1 cellular context compared by ENCODE assay signal in the genomic region with DNA sequence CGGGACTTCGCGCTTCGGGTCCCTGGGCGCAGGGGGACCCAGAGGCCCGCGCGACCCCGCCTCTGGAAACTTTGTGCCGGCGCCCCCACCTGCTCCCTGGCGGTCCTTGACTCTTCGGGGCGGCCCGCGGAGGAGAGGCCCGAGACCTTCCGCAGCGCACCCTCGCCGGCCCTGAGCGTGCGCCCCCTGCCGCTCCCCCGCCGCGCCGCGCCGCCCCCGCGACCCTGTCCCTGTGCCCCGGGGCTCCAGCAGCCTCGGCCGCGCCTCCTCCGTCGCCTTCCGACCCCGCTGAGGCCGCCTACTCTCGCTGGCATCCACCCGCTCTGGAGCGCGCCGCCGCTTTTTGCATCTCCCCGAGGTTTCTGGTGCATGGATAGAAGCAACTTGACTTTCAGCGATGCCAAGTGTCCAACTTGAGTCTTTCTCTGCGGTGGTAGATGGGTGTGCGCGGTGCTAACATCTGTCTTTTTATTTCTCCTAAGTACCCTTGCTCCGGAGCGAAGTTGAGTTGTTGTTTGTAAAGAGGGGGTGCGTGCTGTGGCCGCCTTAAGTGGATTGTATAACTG.
TF ChIP-seq lines count a peak whose summit lies in the region.

No MANE protein-coding gene starts in this region.

TF ChIP-seq in HEK293, 187 proteins besides CTCF, POLR2A, EP300 and RAD21 (continued from another document):
- TF ChIP-seq, protein P1, sequence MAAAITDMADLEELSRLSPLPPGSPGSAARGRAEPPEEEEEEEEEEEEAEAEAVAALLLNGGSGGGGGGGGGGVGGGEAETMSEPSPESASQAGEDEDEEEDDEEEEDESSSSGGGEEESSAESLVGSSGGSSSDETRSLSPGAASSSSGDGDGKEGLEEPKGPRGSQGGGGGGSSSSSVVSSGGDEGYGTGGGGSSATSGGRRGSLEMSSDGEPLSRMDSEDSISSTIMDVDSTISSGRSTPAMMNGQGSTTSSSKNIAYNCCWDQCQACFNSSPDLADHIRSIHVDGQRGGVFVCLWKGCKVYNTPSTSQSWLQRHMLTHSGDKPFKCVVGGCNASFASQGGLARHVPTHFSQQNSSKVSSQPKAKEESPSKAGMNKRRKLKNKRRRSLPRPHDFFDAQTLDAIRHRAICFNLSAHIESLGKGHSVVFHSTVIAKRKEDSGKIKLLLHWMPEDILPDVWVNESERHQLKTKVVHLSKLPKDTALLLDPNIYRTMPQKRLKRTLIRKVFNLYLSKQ (tag by site-specific recombination; IDR thresholded peaks at IDR 0.05; ENCODE audit: borderline replicate concordance), result no peak
- TF ChIP-seq ZNF433 (tag by site-specific recombination; IDR thresholded peaks at IDR 0.05; ENCODE audit: low read depth), result no peak
- no peak for TF ChIP-seq TRIM28 (IDR thresholded peaks at IDR 0.05; ENCODE audit: borderline replicate concordance, low read length)
- peak; percentile 93 for TF ChIP-seq ZFHX2 (tag by site-specific recombination; conservative IDR thresholded peaks at IDR 0.05)
- no peak for TF ChIP-seq KLF9 (tag by site-specific recombination; IDR thresholded peaks at IDR 0.05; ENCODE audit: low read depth)
- TF ChIP-seq, protein P2, sequence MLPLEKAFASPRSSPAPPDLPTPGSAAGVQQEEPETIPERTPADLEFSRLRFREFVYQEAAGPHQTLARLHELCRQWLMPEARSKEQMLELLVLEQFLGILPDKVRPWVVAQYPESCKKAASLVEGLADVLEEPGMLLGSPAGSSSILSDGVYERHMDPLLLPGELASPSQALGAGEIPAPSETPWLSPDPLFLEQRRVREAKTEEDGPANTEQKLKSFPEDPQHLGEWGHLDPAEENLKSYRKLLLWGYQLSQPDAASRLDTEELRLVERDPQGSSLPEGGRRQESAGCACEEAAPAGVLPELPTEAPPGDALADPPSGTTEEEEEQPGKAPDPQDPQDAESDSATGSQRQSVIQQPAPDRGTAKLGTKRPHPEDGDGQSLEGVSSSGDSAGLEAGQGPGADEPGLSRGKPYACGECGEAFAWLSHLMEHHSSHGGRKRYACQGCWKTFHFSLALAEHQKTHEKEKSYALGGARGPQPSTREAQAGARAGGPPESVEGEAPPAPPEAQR (tag by site-specific recombination; IDR thresholded peaks at IDR 0.05), result no peak
- TF ChIP-seq, protein P3, sequence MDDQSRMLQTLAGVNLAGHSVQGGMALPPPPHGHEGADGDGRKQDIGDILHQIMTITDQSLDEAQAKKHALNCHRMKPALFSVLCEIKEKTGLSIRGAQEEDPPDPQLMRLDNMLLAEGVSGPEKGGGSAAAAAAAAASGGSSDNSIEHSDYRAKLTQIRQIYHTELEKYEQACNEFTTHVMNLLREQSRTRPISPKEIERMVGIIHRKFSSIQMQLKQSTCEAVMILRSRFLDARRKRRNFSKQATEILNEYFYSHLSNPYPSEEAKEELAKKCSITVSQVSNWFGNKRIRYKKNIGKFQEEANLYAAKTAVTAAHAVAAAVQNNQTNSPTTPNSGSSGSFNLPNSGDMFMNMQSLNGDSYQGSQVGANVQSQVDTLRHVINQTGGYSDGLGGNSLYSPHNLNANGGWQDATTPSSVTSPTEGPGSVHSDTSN (CRISPR knock-in tag; IDR thresholded peaks at IDR 0.05), result 0 out of 2 replicates have a peak, but pooled peaks have one; percentile 13
- no peak for TF ChIP-seq TCF7L2 (IDR thresholded peaks at IDR 0.05; ENCODE audit: borderline replicate concordance, low read depth, low read length)
- TF ChIP-seq, protein P4, sequence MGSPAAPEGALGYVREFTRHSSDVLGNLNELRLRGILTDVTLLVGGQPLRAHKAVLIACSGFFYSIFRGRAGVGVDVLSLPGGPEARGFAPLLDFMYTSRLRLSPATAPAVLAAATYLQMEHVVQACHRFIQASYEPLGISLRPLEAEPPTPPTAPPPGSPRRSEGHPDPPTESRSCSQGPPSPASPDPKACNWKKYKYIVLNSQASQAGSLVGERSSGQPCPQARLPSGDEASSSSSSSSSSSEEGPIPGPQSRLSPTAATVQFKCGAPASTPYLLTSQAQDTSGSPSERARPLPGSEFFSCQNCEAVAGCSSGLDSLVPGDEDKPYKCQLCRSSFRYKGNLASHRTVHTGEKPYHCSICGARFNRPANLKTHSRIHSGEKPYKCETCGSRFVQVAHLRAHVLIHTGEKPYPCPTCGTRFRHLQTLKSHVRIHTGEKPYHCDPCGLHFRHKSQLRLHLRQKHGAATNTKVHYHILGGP (tag by site-specific recombination; IDR thresholded peaks at IDR 0.05), result no peak
- no peak for TF ChIP-seq ZNF132 (tag by site-specific recombination; IDR thresholded peaks at IDR 0.05; ENCODE audit: borderline replicate concordance)
- no peak for TF ChIP-seq IKZF3 (tag by site-specific recombination; IDR thresholded peaks at IDR 0.05)
- no peak for TF ChIP-seq ZNF169 (tag by site-specific recombination; IDR thresholded peaks at IDR 0.05)
- TF ChIP-seq BCL11A (tag by site-specific recombination; IDR thresholded peaks at IDR 0.05; ENCODE audit: low read depth), result no peak
- no peak for TF ChIP-seq ZNF544 (tag by site-specific recombination; IDR thresholded peaks at IDR 0.05)
- no peak for TF ChIP-seq ZNF530 (tag by site-specific recombination; IDR thresholded peaks at IDR 0.05; ENCODE audit: low read depth)
- TF ChIP-seq ZNF555 (tag by site-specific recombination; conservative IDR thresholded peaks at IDR 0.05), result no peak
- no peak for TF ChIP-seq ZNF292 (tag by site-specific recombination; IDR thresholded peaks at IDR 0.05; ENCODE audit: borderline replicate concordance, low read depth)
- no peak for TF ChIP-seq ZBTB48 (tag by site-specific recombination; IDR thresholded peaks at IDR 0.05)
- TF ChIP-seq ZNF24 (tag by site-specific recombination; IDR thresholded peaks at IDR 0.05), result no peak
- 0 out of 2 replicates have a peak, but pooled peaks have one; percentile 13 for TF ChIP-seq ZBTB20 (tag by site-specific recombination; IDR thresholded peaks at IDR 0.05)
- no peak for TF ChIP-seq ZNF133 (tag by site-specific recombination; IDR thresholded peaks at IDR 0.05)
- TF ChIP-seq, protein P5, sequence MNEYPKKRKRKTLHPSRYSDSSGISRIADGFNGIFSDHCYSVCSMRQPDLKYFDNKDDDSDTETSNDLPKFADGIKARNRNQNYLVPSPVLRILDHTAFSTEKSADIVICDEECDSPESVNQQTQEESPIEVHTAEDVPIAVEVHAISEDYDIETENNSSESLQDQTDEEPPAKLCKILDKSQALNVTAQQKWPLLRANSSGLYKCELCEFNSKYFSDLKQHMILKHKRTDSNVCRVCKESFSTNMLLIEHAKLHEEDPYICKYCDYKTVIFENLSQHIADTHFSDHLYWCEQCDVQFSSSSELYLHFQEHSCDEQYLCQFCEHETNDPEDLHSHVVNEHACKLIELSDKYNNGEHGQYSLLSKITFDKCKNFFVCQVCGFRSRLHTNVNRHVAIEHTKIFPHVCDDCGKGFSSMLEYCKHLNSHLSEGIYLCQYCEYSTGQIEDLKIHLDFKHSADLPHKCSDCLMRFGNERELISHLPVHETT (tag by site-specific recombination; IDR thresholded peaks at IDR 0.05), result no peak
- TF ChIP-seq ZNF624 (tag by site-specific recombination; IDR thresholded peaks at IDR 0.05), result no peak
- no peak for TF ChIP-seq SP3 (tag by site-specific recombination; IDR thresholded peaks at IDR 0.05)
- TF ChIP-seq ZNF2 (tag by site-specific recombination; IDR thresholded peaks at IDR 0.05), result 0 out of 2 replicates have a peak, but pooled peaks have one; percentile 32
- peak; percentile 73 for TF ChIP-seq ZNF600 (tag by site-specific recombination; IDR thresholded peaks at IDR 0.05)
- TF ChIP-seq ZNF701 (tag by site-specific recombination; IDR thresholded peaks at IDR 0.05), result no peak
- TF ChIP-seq, protein P6, sequence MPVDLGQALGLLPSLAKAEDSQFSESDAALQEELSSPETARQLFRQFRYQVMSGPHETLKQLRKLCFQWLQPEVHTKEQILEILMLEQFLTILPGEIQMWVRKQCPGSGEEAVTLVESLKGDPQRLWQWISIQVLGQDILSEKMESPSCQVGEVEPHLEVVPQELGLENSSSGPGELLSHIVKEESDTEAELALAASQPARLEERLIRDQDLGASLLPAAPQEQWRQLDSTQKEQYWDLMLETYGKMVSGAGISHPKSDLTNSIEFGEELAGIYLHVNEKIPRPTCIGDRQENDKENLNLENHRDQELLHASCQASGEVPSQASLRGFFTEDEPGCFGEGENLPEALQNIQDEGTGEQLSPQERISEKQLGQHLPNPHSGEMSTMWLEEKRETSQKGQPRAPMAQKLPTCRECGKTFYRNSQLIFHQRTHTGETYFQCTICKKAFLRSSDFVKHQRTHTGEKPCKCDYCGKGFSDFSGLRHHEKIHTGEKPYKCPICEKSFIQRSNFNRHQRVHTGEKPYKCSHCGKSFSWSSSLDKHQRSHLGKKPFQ (tag by site-specific recombination; IDR thresholded peaks at IDR 0.05), result no peak
- TF ChIP-seq, protein P7, sequence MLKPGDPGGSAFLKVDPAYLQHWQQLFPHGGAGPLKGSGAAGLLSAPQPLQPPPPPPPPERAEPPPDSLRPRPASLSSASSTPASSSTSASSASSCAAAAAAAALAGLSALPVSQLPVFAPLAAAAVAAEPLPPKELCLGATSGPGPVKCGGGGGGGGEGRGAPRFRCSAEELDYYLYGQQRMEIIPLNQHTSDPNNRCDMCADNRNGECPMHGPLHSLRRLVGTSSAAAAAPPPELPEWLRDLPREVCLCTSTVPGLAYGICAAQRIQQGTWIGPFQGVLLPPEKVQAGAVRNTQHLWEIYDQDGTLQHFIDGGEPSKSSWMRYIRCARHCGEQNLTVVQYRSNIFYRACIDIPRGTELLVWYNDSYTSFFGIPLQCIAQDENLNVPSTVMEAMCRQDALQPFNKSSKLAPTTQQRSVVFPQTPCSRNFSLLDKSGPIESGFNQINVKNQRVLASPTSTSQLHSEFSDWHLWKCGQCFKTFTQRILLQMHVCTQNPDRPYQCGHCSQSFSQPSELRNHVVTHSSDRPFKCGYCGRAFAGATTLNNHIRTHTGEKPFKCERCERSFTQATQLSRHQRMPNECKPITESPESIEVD (tag by site-specific recombination; IDR thresholded peaks at IDR 0.05), result no peak
- no peak for TF ChIP-seq ZNF311 (tag by site-specific recombination; IDR thresholded peaks at IDR 0.05; ENCODE audit: borderline replicate concordance)
- no peak for TF ChIP-seq ZFP3 (tag by site-specific recombination; IDR thresholded peaks at IDR 0.05; ENCODE audit: low read depth)
- peak; percentile 53; the same call in 1 of the 2 replicates for TF ChIP-seq ZFP69B (tag by site-specific recombination; IDR thresholded peaks at IDR 0.05)
- no peak for TF ChIP-seq ZNF768 (tag by site-specific recombination; IDR thresholded peaks at IDR 0.05)
- no peak for TF ChIP-seq YY1 (tag by site-specific recombination; IDR thresholded peaks at IDR 0.05)
- TF ChIP-seq ZNF660 (tag by site-specific recombination; IDR thresholded peaks at IDR 0.05), result peak; percentile 83
- no peak for TF ChIP-seq ZNF146 (tag by site-specific recombination; IDR thresholded peaks at IDR 0.05)
- TF ChIP-seq, protein P8, sequence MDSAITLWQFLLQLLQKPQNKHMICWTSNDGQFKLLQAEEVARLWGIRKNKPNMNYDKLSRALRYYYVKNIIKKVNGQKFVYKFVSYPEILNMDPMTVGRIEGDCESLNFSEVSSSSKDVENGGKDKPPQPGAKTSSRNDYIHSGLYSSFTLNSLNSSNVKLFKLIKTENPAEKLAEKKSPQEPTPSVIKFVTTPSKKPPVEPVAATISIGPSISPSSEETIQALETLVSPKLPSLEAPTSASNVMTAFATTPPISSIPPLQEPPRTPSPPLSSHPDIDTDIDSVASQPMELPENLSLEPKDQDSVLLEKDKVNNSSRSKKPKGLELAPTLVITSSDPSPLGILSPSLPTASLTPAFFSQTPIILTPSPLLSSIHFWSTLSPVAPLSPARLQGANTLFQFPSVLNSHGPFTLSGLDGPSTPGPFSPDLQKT (IDR thresholded peaks at IDR 0.05; ENCODE audit: borderline replicate concordance, low read depth, low read length), result no peak
- TF ChIP-seq, protein P9, sequence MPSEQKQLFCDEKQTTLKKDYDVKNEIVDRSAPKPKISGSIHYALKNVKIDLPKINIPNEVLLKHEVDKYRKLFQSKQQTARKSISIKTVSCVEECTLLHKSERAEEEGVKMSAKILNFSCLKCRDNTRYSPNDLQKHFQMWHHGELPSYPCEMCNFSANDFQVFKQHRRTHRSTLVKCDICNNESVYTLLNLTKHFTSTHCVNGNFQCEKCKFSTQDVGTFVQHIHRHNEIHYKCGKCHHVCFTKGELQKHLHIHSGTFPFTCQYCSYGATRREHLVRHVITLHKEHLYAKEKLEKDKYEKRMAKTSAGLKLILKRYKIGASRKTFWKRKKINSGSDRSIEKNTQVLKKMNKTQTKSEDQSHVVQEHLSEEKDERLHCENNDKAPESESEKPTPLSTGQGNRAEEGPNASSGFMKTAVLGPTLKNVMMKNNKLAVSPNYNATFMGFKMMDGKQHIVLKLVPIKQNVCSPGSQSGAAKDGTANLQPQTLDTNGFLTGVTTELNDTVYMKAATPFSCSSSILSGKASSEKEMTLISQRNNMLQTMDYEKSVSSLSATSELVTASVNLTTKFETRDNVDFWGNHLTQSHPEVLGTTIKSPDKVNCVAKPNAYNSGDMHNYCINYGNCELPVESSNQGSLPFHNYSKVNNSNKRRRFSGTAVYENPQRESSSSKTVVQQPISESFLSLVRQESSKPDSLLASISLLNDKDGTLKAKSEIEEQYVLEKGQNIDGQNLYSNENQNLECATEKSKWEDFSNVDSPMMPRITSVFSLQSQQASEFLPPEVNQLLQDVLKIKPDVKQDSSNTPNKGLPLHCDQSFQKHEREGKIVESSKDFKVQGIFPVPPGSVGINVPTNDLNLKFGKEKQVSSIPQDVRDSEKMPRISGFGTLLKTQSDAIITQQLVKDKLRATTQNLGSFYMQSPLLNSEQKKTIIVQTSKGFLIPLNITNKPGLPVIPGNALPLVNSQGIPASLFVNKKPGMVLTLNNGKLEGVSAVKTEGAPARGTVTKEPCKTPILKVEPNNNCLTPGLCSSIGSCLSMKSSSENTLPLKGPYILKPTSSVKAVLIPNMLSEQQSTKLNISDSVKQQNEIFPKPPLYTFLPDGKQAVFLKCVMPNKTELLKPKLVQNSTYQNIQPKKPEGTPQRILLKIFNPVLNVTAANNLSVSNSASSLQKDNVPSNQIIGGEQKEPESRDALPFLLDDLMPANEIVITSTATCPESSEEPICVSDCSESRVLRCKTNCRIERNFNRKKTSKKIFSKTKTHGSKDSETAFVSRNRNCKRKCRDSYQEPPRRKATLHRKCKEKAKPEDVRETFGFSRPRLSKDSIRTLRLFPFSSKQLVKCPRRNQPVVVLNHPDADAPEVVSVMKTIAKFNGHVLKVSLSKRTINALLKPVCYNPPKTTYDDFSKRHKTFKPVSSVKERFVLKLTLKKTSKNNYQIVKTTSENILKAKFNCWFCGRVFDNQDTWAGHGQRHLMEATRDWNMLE (tag by site-specific recombination; conservative IDR thresholded peaks at IDR 0.05; ENCODE audit: low read depth), result no peak
- TF ChIP-seq, protein P10, sequence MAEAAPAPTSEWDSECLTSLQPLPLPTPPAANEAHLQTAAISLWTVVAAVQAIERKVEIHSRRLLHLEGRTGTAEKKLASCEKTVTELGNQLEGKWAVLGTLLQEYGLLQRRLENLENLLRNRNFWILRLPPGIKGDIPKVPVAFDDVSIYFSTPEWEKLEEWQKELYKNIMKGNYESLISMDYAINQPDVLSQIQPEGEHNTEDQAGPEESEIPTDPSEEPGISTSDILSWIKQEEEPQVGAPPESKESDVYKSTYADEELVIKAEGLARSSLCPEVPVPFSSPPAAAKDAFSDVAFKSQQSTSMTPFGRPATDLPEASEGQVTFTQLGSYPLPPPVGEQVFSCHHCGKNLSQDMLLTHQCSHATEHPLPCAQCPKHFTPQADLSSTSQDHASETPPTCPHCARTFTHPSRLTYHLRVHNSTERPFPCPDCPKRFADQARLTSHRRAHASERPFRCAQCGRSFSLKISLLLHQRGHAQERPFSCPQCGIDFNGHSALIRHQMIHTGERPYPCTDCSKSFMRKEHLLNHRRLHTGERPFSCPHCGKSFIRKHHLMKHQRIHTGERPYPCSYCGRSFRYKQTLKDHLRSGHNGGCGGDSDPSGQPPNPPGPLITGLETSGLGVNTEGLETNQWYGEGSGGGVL (tag by site-specific recombination; IDR thresholded peaks at IDR 0.05), result no peak
- peak; percentile 74 for TF ChIP-seq EGR2 (tag by site-specific recombination; IDR thresholded peaks at IDR 0.05; ENCODE audit: low read depth)
- no peak for TF ChIP-seq RBAK (tag by site-specific recombination; IDR thresholded peaks at IDR 0.05)
- no peak for TF ChIP-seq ZBTB1 (tag by site-specific recombination; IDR thresholded peaks at IDR 0.05)
